In the genomic region with DNA sequence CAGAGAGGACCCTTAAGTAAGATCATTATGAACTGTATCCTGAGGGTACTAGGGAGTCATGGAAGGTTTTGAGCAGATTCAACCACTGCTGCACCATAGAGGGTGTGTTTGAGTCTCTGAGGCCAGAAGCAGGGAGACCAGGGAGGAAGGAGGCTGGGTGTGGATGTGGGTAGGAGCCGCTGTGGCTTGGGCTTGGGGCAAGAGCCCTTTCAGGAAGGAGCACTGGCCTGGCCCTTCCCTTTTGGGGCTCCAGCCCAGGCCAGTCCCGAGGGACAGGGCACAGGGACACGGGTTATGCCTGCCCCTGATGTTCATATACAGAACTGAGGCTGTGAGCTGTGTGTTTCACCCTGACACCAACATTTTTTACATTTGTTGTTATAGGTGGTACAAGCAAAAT, we compare ENCODE assay signal across 13 cellular contexts. TPM values are rescaled to one million over a fixed set of nuclear protein-coding genes. Genes with fewer than 3 reads are reported as not detected.
DNase-seq lines count a peak whose midpoint lies in the region; ATAC-seq and TF ChIP-seq lines count a peak whose summit lies in the region.
"Had no signal": no experiment of that assay in that cellular context is flagged by ENCODE, and none has a peak within 500 bp of the region (broad histone marks: within the 10 kb centered on the region; RNA-seq: fewer than 3 reads in every experiment).

No MANE protein-coding gene starts in this region.

- CTCF ChIA-PET in activated CD4-positive, alpha-beta T cell treated with anti-CD3 and anti-CD28 coated beads for 36 hours (lab: Charles Lee): interaction anchor here (0.6 to 1.2 kb wide), 3 partner anchors 22 to 33 kb away, joined by 3 to 5 read pairs (median 3); no protein-coding TSS in a partner anchor
- CTCF ChIA-PET in RWPE1 (lab: Yijun Ruan, JAX) (no interaction called here), OCI-LY7 (lab: Charles Lee; ENCODE audit: unreplicated experiment) (no interaction called here)

- H3K27me3 Mint-ChIP-seq in activated CD4-positive, alpha-beta T cell treated with anti-CD3 and anti-CD28 coated beads for 36 hours: no peaks in the 10 kb centered on the region
- H3K27me3 Mint-ChIP-seq: memory B cell had no signal

- H3K4me3 ChIP-seq in coronary artery (no peak overlapping the region), sigmoid colon (no peak overlapping the region), OCI-LY7 (ENCODE audit: low read depth, low read length, poor library complexity, severe bottlenecking) (no peak overlapping the region)

- no peaks in the 10 kb centered on the region for H3K9me2 ChIP-seq in OCI-LY7 (ENCODE audit: insufficient read depth, low read length)

- WGBS in sigmoid colon, 2 donors: 76 to 78% methylated on average over 3 of the region's 3 CpGs

- H3K4me1 Mint-ChIP-seq in activated CD4-positive, alpha-beta T cell treated with anti-CD3 and anti-CD28 coated beads for 36 hours: peaks cover 53% of the 10 kb centered on the region

- intact Hi-C loops in activated CD4-positive, alpha-beta T cell treated with anti-CD3 and anti-CD28 coated beads for 36 hours (cut with DNase I, micrococcal nuclease): no loop called here
- intact Hi-C loops in sigmoid colon (cut with DNase I) (no loop called here), OCI-LY7 (cut with micrococcal nuclease; ENCODE audit: unreplicated experiment) (no loop called here)

- TF ChIP-seq POLR2A in sigmoid colon (IDR thresholded peaks at IDR 0.05): no peak

- H4K20me1 ChIP-seq in OCI-LY7 (ENCODE audit: insufficient read depth, low read length): no peaks in the 10 kb centered on the region

- H3K9me3 ChIP-seq in sigmoid colon (no peaks in the 10 kb centered on the region), OCI-LY7 (ENCODE audit: low read length) (no peaks in the 10 kb centered on the region)

- TF ChIP-seq CTCF in RWPE1 (conservative IDR thresholded peaks at IDR 0.05; ENCODE audit: low read depth): no peak
- no peak for TF ChIP-seq CTCF in coronary artery (IDR thresholded peaks at IDR 0.05)
- no peak for TF ChIP-seq CTCF in sigmoid colon (IDR thresholded peaks at IDR 0.05)
- TF ChIP-seq CTCF in OCI-LY7 (conservative IDR thresholded peaks at IDR 0.05; ENCODE audit: low read length): no peak

- no peak overlapping the region for H2AFZ ChIP-seq in OCI-LY7 (ENCODE audit: low read length)

- H3K36me3 Mint-ChIP-seq in activated CD4-positive, alpha-beta T cell treated with anti-CD3 and anti-CD28 coated beads for 36 hours (ENCODE audit: low read depth): peaks cover 25% of the 10 kb centered on the region

- no peaks in the 10 kb centered on the region for H3K27me3 ChIP-seq in sigmoid colon

- H3K27ac Mint-ChIP-seq in activated CD4-positive, alpha-beta T cell treated with anti-CD3 and anti-CD28 coated beads for 36 hours: peak overlapping the region; percentile 76
- H3K27ac Mint-ChIP-seq: memory B cell had no signal

- H3K36me3 ChIP-seq in sigmoid colon: peaks cover 16 to 34% (median 21%) of the 10 kb centered on the region in 4 donors
- 0 out of 2 replicates have a peak, but pooled peaks cover 8% of the 10 kb centered on the region for H3K36me3 ChIP-seq in OCI-LY7 (ENCODE audit: insufficient read depth, low read length)

- H3K79me2 ChIP-seq in OCI-LY7 (ENCODE audit: insufficient read depth, low read depth, low read length): no peaks in the 10 kb centered on the region

- H3K9me3 Mint-ChIP-seq in activated CD4-positive, alpha-beta T cell treated with anti-CD3 and anti-CD28 coated beads for 36 hours (ENCODE audit: low read depth): no peaks in the 10 kb centered on the region
- H3K9me3 Mint-ChIP-seq: memory B cell had no signal

- DNase-seq in activated CD4-positive, alpha-beta T cell treated with anti-CD3 and anti-CD28 coated beads for 36 hours: no peak
- no peak for DNase-seq in activated CD4-positive, alpha-beta T cell treated with anti-CD3 and anti-CD28 coated beads for 4 hours
- no peak for DNase-seq in RWPE1 (ENCODE audit: low spot score)
- no peak for DNase-seq in coronary artery (ENCODE audit: low spot score)
- no peak for DNase-seq in sigmoid colon
- no peak for DNase-seq in OCI-LY7 (ENCODE audit: low spot score)
- DNase-seq: anterior cingulate cortex, H7, hippocampal formation, NCI-H526 had no signal

- BruUV-seq in OCI-LY7 (replicated peaks; lab: Mats Ljungman, UMichigan): no TSS peak

- H3K4me1 ChIP-seq in sigmoid colon (peaks cover 0 to 72% (median 57%) of the 10 kb centered on the region in 4 donors), OCI-LY7 (ENCODE audit: insufficient read depth, low read length, poor library complexity, severe bottlenecking) (peaks cover 24% of the 10 kb centered on the region)

- TF ChIP-seq EP300 in sigmoid colon (IDR thresholded peaks at IDR 0.05): no peak

- ATAC-seq in activated CD4-positive, alpha-beta T cell treated with anti-CD3 and anti-CD28 coated beads for 36 hours: no peak
- ATAC-seq in GM19328 (IDR thresholded peaks at IDR 0.05; ENCODE audit: unreplicated experiment) (no peak), HG03571 (IDR thresholded peaks at IDR 0.05; ENCODE audit: unreplicated experiment) (no peak)

- no peak overlapping the region for H3K4me2 ChIP-seq in OCI-LY7 (ENCODE audit: low read length)

- POLR2A ChIA-PET in activated CD4-positive, alpha-beta T cell treated with anti-CD3 and anti-CD28 coated beads for 36 hours (lab: Charles Lee): interaction anchor here (0.7 kb wide), 1 partner anchor 33 kb away, joined by 3 read pairs; no protein-coding TSS in a partner anchor
- POLR2A ChIA-PET in RWPE1 (lab: Yijun Ruan, JAX; ENCODE audit: low non-redundant PET): no interaction called here
- POLR2A ChIA-PET in OCI-LY7 (lab: Charles Lee): no interaction called here

- H3K27ac ChIP-seq in RWPE1 (peak overlapping the region; percentile 100), coronary artery (peak overlapping the region; percentile 98 to 100), sigmoid colon (peak overlapping the region; percentile 94 to 99 (median 96)), OCI-LY7 (ENCODE audit: low read depth, low read length, poor library complexity, severe bottlenecking) (no peak overlapping the region)

- H3K4me3 Mint-ChIP-seq in activated CD4-positive, alpha-beta T cell treated with anti-CD3 and anti-CD28 coated beads for 36 hours: peak overlapping the region; percentile 1
- H3K4me3 Mint-ChIP-seq: memory B cell had no signal

RNA-seq across cellular contexts. Expression of gene CIC, which starts 7.2 kb away (rescaled TPM):
- 10 to 100 TPM; 62.8 to 66.3 TPM for total RNA-seq in activated CD4-positive, alpha-beta T cell treated with anti-CD3 and anti-CD28 coated beads for 36 hours
- total RNA-seq in sigmoid colon: 10 to 100 TPM; 16.0 to 31.3 (median 24.9) TPM
- 10 to 100 TPM in 2 of 3 donors, 1 to 10 TPM in 1; 8.4 to 42.1 (median 17.3) TPM for polyA plus RNA-seq in sigmoid colon
- 20.7 and 26.8 TPM in 2 replicates for total RNA-seq in OCI-LY7 (2014; rRNA removed; shearing (Covaris generic))
- 48.2 and 59.3 TPM in 2 replicates for total RNA-seq in OCI-LY7 (2022)

RNA-seq across cellular contexts. Expression of gene ERF, which starts 21.4 kb away (rescaled TPM):
- 10 to 100 TPM; 65.5 to 66.4 TPM for total RNA-seq in activated CD4-positive, alpha-beta T cell treated with anti-CD3 and anti-CD28 coated beads for 36 hours
- total RNA-seq in sigmoid colon (10 to 100 TPM; 18.9 to 39.3 (median 25.6) TPM), OCI-LY7 (2022) (33.5 and 36.6 TPM in 2 replicates)
- 10 to 100 TPM; 18.6 to 42.8 (median 23.6) TPM for polyA plus RNA-seq in sigmoid colon
- 22.1 and 26.7 TPM in 2 replicates for total RNA-seq in OCI-LY7 (2014; rRNA removed; shearing (Covaris generic))

RNA-seq across cellular contexts. Expression of gene PRR19, which starts 25.6 kb away (rescaled TPM):
- 1 to 10 TPM in 1 of 2 experiments, under 1 TPM in 1; 0.63 to 1.0 TPM for total RNA-seq in activated CD4-positive, alpha-beta T cell treated with anti-CD3 and anti-CD28 coated beads for 36 hours
- not detected for total RNA-seq in sigmoid colon
- polyA plus RNA-seq in sigmoid colon: under 1 TPM in 2 of 3 donors, not detected in 1; 0.69 to 0.79 TPM
- total RNA-seq in OCI-LY7 (2014; rRNA removed; shearing (Covaris generic)): 1.4 TPM in 1 of 2 replicates, not detected in the other
- total RNA-seq in OCI-LY7 (2022): 0.40 and 0.70 TPM in 2 replicates

RNA-seq across cellular contexts. Expression of gene PAFAH1B3, which starts 26.1 kb away (rescaled TPM):
- total RNA-seq in activated CD4-positive, alpha-beta T cell treated with anti-CD3 and anti-CD28 coated beads for 36 hours: 10 to 100 TPM; 43.4 to 53.9 TPM
- total RNA-seq in sigmoid colon (1 to 10 TPM; 5.6 to 8.6 (median 6.0) TPM), OCI-LY7 (2022) (35.9 and 42.3 TPM in 2 replicates)
- 10 to 100 TPM; 27.0 to 44.3 (median 27.7) TPM for polyA plus RNA-seq in sigmoid colon
- total RNA-seq in OCI-LY7 (2014; rRNA removed; shearing (Covaris generic)): 54.9 and 62.1 TPM in 2 replicates

RNA-seq across cellular contexts. Expression of gene GSK3A, which starts 33.9 kb away (rescaled TPM):
- 10 to 100 TPM; 32.6 to 43.5 TPM for total RNA-seq in activated CD4-positive, alpha-beta T cell treated with anti-CD3 and anti-CD28 coated beads for 36 hours
- total RNA-seq in sigmoid colon: 10 to 100 TPM; 17.4 to 28.5 (median 20.5) TPM
- polyA plus RNA-seq in sigmoid colon: 10 to 100 TPM; 31.8 to 49.5 (median 49.0) TPM
- total RNA-seq in OCI-LY7 (2014; rRNA removed; shearing (Covaris generic)): 20.9 and 23.6 TPM in 2 replicates
- total RNA-seq in OCI-LY7 (2022): 29.2 and 33.7 TPM in 2 replicates
